In the genomic region with DNA sequence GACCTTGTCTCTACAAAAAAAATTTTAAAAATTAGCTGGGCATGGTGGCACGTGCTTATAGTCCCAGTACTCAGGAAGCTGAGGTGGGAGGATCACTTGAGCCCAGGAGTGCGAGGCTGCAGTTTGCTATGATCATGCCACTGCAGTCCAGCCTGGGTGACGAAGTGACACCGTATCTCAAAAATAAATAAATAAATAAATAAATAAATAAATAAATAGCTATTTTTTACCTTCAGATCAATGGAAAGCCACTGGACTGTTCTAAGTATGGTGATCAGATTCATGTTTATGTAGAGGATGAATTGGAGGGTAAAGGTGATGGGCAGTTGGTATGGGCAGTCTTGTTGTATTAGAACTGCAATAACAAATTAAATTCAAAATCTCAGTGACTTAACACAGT, we compare ENCODE assay signal across 20 cellular contexts. TPM values are rescaled to one million over a fixed set of nuclear protein-coding genes. Genes with fewer than 3 reads are reported as not detected.
DNase-seq lines count a peak whose midpoint lies in the region; ATAC-seq and TF ChIP-seq lines count a peak whose summit lies in the region.
"Had no signal": no experiment of that assay in that cellular context is flagged by ENCODE, and none has a peak within 500 bp of the region (broad histone marks: within the 10 kb centered on the region; RNA-seq: fewer than 3 reads in every experiment).

No MANE protein-coding gene starts in this region.

- 79 to 88% (median 80%) methylated on average over 4 of the region's 4 CpGs for WGBS in heart left ventricle, 4 donors
- WGBS in esophagus muscularis mucosa = 63% methylated on average over 4 of the region's 4 CpGs

- no peaks in the 10 kb centered on the region for H3K9me3 Mint-ChIP-seq in progenitor cell of endocrine pancreas (ENCODE audit: low read depth)
- H3K9me3 Mint-ChIP-seq: activated B cell treated with CpG ODN at 0.5 μM for 24 hours; activated CD4-positive, alpha-beta memory T cell treated with anti-CD3 and anti-CD28 coated beads for 36 hours; dendritic cell treated with granulocyte-macrophage colony-stimulating factor and Interleukin-4, amounts not matched to agents 40 ng/mL and 50 ng/mL, for 4 days had no signal

- H3K4me1 ChIP-seq in heart left ventricle = peaks cover 6 to 88% (median 71%) of the 10 kb centered on the region in 12 donors
- H3K4me1 ChIP-seq in esophagus muscularis mucosa = peaks cover 71 to 100% (median 91%) of the 10 kb centered on the region in 4 donors
- H3K4me1 ChIP-seq in upper lobe of right lung = peaks cover 67% of the 10 kb centered on the region

- H3K9me3 ChIP-seq in heart left ventricle (no peaks in the 10 kb centered on the region), esophagus muscularis mucosa (no peaks in the 10 kb centered on the region), upper lobe of right lung (no peaks in the 10 kb centered on the region)
- H3K9me3 ChIP-seq: ovary had no signal

- peaks cover 0 to 13% (median 0%) of the 10 kb centered on the region in 9 donors for H3K36me3 ChIP-seq in heart left ventricle
- peaks cover 0 to 6% (median 1%) of the 10 kb centered on the region in 4 donors for H3K36me3 ChIP-seq in esophagus muscularis mucosa
- peaks cover 7% of the 10 kb centered on the region for H3K36me3 ChIP-seq in upper lobe of right lung
- H3K36me3 ChIP-seq: ovary had no signal

- H3K4me1 Mint-ChIP-seq in progenitor cell of endocrine pancreas (ENCODE audit: low read depth) = peaks cover 43% of the 10 kb centered on the region

- H3K27me3 ChIP-seq in heart left ventricle (no peaks in the 10 kb centered on the region), esophagus muscularis mucosa (no peaks in the 10 kb centered on the region), upper lobe of right lung (no peaks in the 10 kb centered on the region), dorsolateral prefrontal cortex (no peaks in the 10 kb centered on the region)
- H3K27me3 ChIP-seq: ovary had no signal

- no peak overlapping the region for H3K4me3 ChIP-seq in heart left ventricle
- peak overlapping the region in 3 of 4 donors; percentile 14 to 20 (median 16) for H3K4me3 ChIP-seq in esophagus muscularis mucosa
- no peak overlapping the region for H3K4me3 ChIP-seq in upper lobe of right lung
- H3K4me3 ChIP-seq in dorsolateral prefrontal cortex = no peak overlapping the region
- H3K4me3 ChIP-seq: ovary had no signal

- H3K27me3 Mint-ChIP-seq in progenitor cell of endocrine pancreas = no peaks in the 10 kb centered on the region
- H3K27me3 Mint-ChIP-seq: activated B cell treated with CpG ODN at 0.5 μM for 24 hours; activated CD4-positive, alpha-beta memory T cell treated with anti-CD3 and anti-CD28 coated beads for 36 hours; B cell; dendritic cell treated with granulocyte-macrophage colony-stimulating factor and Interleukin-4, amounts not matched to agents 40 ng/mL and 50 ng/mL, for 4 days had no signal

- intact Hi-C loops in heart left ventricle (cut with DNase I) = no loop called here
- intact Hi-C loops in Right ventricle myocardium superior (cut with DNase I) = no loop called here
- intact Hi-C loops in esophagus muscularis mucosa (cut with DNase I) = no loop called here
- intact Hi-C loops in upper lobe of right lung (cut with DNase I) = no loop called here
- intact Hi-C loops in dorsolateral prefrontal cortex (cut with DNase I) = no loop called here

- DNase-seq in heart left ventricle = no peak
- DNase-seq in Right ventricle myocardium superior = no peak
- DNase-seq in esophagus muscularis mucosa (ENCODE audit: extremely low spot score) = no peak
- DNase-seq in progenitor cell of endocrine pancreas (ENCODE audit: low spot score, unreplicated experiment) = no peak
- DNase-seq in upper lobe of right lung = no peak
- no peak for DNase-seq in dorsolateral prefrontal cortex
- no peak for DNase-seq in activated CD4-positive, alpha-beta T cell treated with anti-CD3 and anti-CD28 coated beads for 4 hours
- DNase-seq: activated B cell treated with CpG ODN at 0.5 μM for 24 hours; activated CD4-positive, alpha-beta memory T cell treated with anti-CD3 and anti-CD28 coated beads for 36 hours; activated effector memory CD4-positive, alpha-beta T cell treated with anti-CD3 and anti-CD28 coated beads, Interleukin-2, amount 50 U/mL, for 16 hours; foreskin melanocyte; naive thymus-derived CD4-positive, alpha-beta T cell; NCI-H1694; ovary; SHP77; T1000 had no signal

- H3K4me3 Mint-ChIP-seq in progenitor cell of endocrine pancreas (ENCODE audit: low read depth) = no peak overlapping the region
- H3K4me3 Mint-ChIP-seq: activated B cell treated with CpG ODN at 0.5 μM for 24 hours; activated CD4-positive, alpha-beta memory T cell treated with anti-CD3 and anti-CD28 coated beads for 36 hours; B cell; dendritic cell treated with granulocyte-macrophage colony-stimulating factor and Interleukin-4, amounts not matched to agents 40 ng/mL and 50 ng/mL, for 4 days; naive thymus-derived CD4-positive, alpha-beta T cell had no signal

- ATAC-seq in heart left ventricle (no peak), Right ventricle myocardium superior (ENCODE audit: poor library complexity) (no peak), upper lobe of right lung (no peak), HG03520 (IDR thresholded peaks at IDR 0.05; ENCODE audit: unreplicated experiment) (no peak)
- ATAC-seq: naive thymus-derived CD4-positive, alpha-beta T cell had no signal

- no peak for TF ChIP-seq EP300 in esophagus muscularis mucosa (IDR thresholded peaks at IDR 0.05)

- peak overlapping the region; percentile 15 for H3K27ac Mint-ChIP-seq in progenitor cell of endocrine pancreas
- H3K27ac Mint-ChIP-seq: activated B cell treated with CpG ODN at 0.5 μM for 24 hours; activated CD4-positive, alpha-beta memory T cell treated with anti-CD3 and anti-CD28 coated beads for 36 hours; B cell; dendritic cell treated with granulocyte-macrophage colony-stimulating factor and Interleukin-4, amounts not matched to agents 40 ng/mL and 50 ng/mL, for 4 days had no signal

- TF ChIP-seq POLR2A in heart left ventricle (IDR thresholded peaks at IDR 0.05) = no peak
- TF ChIP-seq POLR2A in esophagus muscularis mucosa (IDR thresholded peaks at IDR 0.05; ENCODE audit: low read depth) = no peak

- peaks cover 12% of the 10 kb centered on the region for H3K36me3 Mint-ChIP-seq in progenitor cell of endocrine pancreas (ENCODE audit: insufficient read depth)

- H3K27ac ChIP-seq in heart left ventricle (peak overlapping the region in 10 of 12 donors; percentile 1 to 80 (median 43)), esophagus muscularis mucosa (replicated peaks in 1 of 4) (peak overlapping the region; percentile 78 to 100 (median 82)), upper lobe of right lung (peak overlapping the region; percentile 34), dorsolateral prefrontal cortex (peak overlapping the region in 2 of 59 donors; percentile 13 to 15)
- H3K27ac ChIP-seq: KMS-11, ovary had no signal

- no peak for TF ChIP-seq CTCF in heart left ventricle (IDR thresholded peaks at IDR 0.05)
- TF ChIP-seq CTCF in esophagus muscularis mucosa (IDR thresholded peaks at IDR 0.05) = no peak
- no peak for TF ChIP-seq CTCF in progenitor cell of endocrine pancreas (IDR thresholded peaks at IDR 0.05; ENCODE audit: unreplicated experiment)
- TF ChIP-seq CTCF in upper lobe of right lung (IDR thresholded peaks at IDR 0.05) = no peak
- TF ChIP-seq CTCF in dorsolateral prefrontal cortex (IDR thresholded peaks at IDR 0.05 in 54 of 56, conservative IDR thresholded peaks at IDR 0.05 in 2 of 56; ENCODE audit: low read depth in 1 of 56, partially characterized antibody in 56 of 56) = no peak

RNA-seq across cellular contexts. Expression of gene DSTN, which starts 24.0 kb away (rescaled TPM):
- total RNA-seq in heart left ventricle (100 to 1,000 TPM; 447 to 697 (median 546) TPM), Right ventricle myocardium superior (860 TPM), esophagus muscularis mucosa (1,000 to 10,000 TPM; 2,370 to 3,630 (median 3,339) TPM), progenitor cell of endocrine pancreas (199 and 201 TPM in 2 replicates), upper lobe of right lung (463 TPM), dorsolateral prefrontal cortex (100 to 1,000 TPM; 105 to 421 (median 232) TPM)
- polyA plus RNA-seq in heart left ventricle = 100 to 1,000 TPM; 473 to 738 TPM

Comparison
In these comparisons a context has a peak if more than half of its experiments do, and no peak if none do; other contexts are left out.
1. H3K4me3 ChIP-seq: peak in esophagus muscularis mucosa (3 of 4); none in heart left ventricle (0 of 12), upper lobe of right lung (single experiment) and dorsolateral prefrontal cortex (0 of 59).